ENCODE assay signal across 21 cellular contexts in the genomic region with DNA sequence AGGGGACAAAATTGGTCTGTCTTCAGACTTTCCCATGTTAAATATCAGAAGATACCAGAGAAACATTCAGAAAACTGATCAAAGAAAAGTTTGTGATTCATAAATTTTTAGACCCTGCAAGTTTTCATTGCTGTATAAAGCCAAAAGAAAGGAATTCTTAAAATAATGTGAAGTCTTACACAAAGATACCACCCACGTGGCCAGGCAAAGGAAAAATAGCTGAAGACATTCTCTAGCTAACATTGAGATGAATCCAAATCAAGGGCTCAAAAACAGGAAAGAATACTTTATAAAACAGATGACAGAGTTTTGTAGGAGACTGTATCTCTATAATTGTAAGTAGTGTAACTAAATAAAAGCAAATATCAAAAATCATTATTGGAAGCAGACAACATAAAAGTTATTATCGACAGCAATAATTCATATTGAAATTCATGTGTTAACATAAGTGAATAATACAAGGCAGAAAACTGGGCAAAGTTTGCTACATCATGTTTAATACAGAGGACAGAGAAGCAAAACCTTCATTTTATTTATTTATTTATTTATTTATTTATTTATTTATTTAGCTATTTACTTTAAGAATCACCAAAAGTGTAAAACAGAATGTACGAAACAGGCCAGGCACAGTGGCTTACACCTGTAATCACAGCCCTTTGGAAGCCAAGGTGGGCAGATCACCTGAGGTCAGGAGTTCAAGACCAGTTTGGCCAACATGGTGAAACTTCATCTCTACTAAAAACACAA.
"Had no signal": no experiment of that assay in that cellular context is flagged by ENCODE, and none has a peak within 500 bp of the region (broad histone marks: within the 10 kb centered on the region; RNA-seq: fewer than 3 reads in every experiment).

No MANE protein-coding gene starts in this region.

- H3K4me1 ChIP-seq: left lung, pancreas, thyroid gland, upper lobe of right lung had no signal

- H3K9me3 ChIP-seq: left lung, neutrophil, pancreas, thyroid gland, upper lobe of right lung had no signal

- DNase-seq: activated B cell treated with CpG ODN at 0.5 μM for 24 hours; activated CD4-positive, alpha-beta memory T cell treated with anti-CD3 and anti-CD28 coated beads for 36 hours; activated CD4-positive, alpha-beta T cell treated with anti-CD3 and anti-CD28 coated beads for 4 hours; activated effector memory CD4-positive, alpha-beta T cell treated with Interleukin-2 at 50 U/mL for 16 hours; activated naive CD4-positive, alpha-beta T cell treated with anti-CD3 and anti-CD28 coated beads, Interleukin-2, amount 10 ng/mL, durations not matched to agents 7 days and 5 days; activated T-cell treated with anti-CD3 and anti-CD28 coated beads, Interleukin-2, amount 50 U/mL, for 48 hours; glutamatergic neuron; immature natural killer cell; left lung; natural killer cell; pancreas; right cardiac atrium; stimulated activated CD4-positive, alpha-beta T cell treated with anti-CD3 and anti-CD28 coated beads, Interleukin-12 subunit alpha, Interleukin-12 subunit beta, amount 100 ng/mL, for 4 hours; substantia nigra; T1000; thyroid gland; upper lobe of right lung had no signal

- ATAC-seq: left lung, natural killer cell, pancreas, right cardiac atrium, upper lobe of right lung had no signal

- H3K27me3 ChIP-seq: hepatocyte, left lung, neutrophil, pancreas, thyroid gland, upper lobe of right lung had no signal

- H3K27ac ChIP-seq: coronary artery, hepatocyte, left lung, neutrophil, pancreas, thyroid gland, upper lobe of right lung had no signal

- H3K4me3 ChIP-seq: coronary artery, hepatocyte, left lung, pancreas, thyroid gland, upper lobe of right lung had no signal

- FAIRE-seq: frontal cortex, pancreas had no signal

- H3K36me3 ChIP-seq: left lung, neutrophil, pancreas, thyroid gland, upper lobe of right lung had no signal
